9 cellular contexts compared by ENCODE assay signal in the genomic region with DNA sequence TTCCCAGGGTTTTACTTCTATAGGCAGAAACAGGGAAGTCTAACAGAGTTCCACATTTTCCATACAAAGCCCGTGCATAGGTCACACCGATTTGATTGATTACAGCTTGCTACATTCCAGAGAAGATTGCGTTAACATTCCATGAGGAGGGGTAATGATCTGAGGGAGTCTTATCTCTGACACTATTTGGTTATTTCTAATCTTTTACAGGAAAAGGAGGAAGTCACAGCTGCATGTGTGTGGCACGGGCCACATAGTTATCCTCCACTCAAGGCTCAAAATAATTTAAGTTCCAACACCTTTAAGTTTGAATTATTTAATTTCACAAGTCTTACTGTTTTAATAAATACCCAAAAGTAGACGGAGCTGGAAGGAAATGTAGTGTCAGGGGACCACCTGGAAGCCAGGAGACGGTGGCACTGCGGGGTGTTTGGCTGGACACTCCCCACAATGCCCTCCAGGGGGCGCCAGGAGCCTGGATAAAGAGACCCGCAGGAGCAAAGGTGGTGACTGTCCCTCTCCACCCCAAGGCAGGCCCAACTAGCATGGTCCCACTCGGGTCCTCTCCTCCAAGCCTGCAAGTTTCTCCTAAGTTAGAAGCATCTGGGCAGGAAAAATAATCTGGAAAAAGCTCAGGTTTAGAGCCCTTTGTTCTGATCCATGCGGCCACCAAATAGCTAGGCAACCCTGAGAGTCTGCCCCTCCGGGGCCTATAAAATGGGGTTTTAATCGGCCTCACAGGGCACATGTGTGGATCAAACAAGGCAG.
A peak's percentile ranks its signal among the peaks of the same experiment; 100 is the strongest.
DNase-seq lines count a peak whose midpoint lies in the region; ATAC-seq lines count a peak whose summit lies in the region.
"Had no signal": no experiment of that assay in that cellular context is flagged by ENCODE, and none has a peak within 500 bp of the region (broad histone marks: within the 10 kb centered on the region; RNA-seq: fewer than 3 reads in every experiment).

No MANE protein-coding gene starts in this region.

- H3K36me3 Mint-ChIP-seq in T-helper 2 cell treated with Interferon-gamma antibody and Interleukin-4, amounts not matched to agents 5 μg/mL and 100 μg/mL, for 36 hours (ENCODE audit: low read depth), result no peaks in the 10 kb centered on the region

- no peaks in the 10 kb centered on the region for H3K36me3 ChIP-seq in adipocyte (ENCODE audit: control insufficient read depth, insufficient read depth, low read length, severe bottlenecking)

- peaks cover 7% of the 10 kb centered on the region for H3K4me1 Mint-ChIP-seq in T-helper 2 cell treated with Interferon-gamma antibody and Interleukin-4, amounts not matched to agents 5 μg/mL and 100 μg/mL, for 36 hours (ENCODE audit: low read depth)

- no peak overlapping the region for H3K4me3 ChIP-seq in adipocyte (ENCODE audit: low read length)

- ATAC-seq in GM19463 (IDR thresholded peaks at IDR 0.05; ENCODE audit: unreplicated experiment) (no peak), GM21723 (IDR thresholded peaks at IDR 0.05; ENCODE audit: unreplicated experiment) (no peak)

- H3K4me1 ChIP-seq in adipocyte (ENCODE audit: control insufficient read depth, insufficient read depth, low read length), result no peaks in the 10 kb centered on the region

- no peaks in the 10 kb centered on the region for H3K9me3 Mint-ChIP-seq in T-helper 2 cell treated with Interferon-gamma antibody and Interleukin-4, amounts not matched to agents 5 μg/mL and 100 μg/mL, for 36 hours
- H3K9me3 Mint-ChIP-seq: dendritic cell treated with granulocyte-macrophage colony-stimulating factor and Interleukin-4, amounts not matched to agents 40 ng/mL and 50 ng/mL, for 4 days had no signal

- no peaks in the 10 kb centered on the region for H3K9me3 ChIP-seq in adipocyte (ENCODE audit: control insufficient read depth, low read length)

- DNase-seq in GDM1 (lab: John Stamatoyannopoulos, UW) (peak; percentile 23), NCI-H1092 (lab: John Stamatoyannopoulos, UW) (peak; percentile 30), adipocyte (ENCODE audit: low read depth) (peak; percentile 82), hypothalamus (lab: John Stamatoyannopoulos, UW) (peak in 43 of 51 donors; percentile 9 to 80 (median 39))
- DNase-seq in T-helper 2 cell treated with Interferon-gamma antibody and Interleukin-4, amounts not matched to agents 5 μg/mL and 100 μg/mL, for 36 hours (ENCODE audit: low spot score), result peak; percentile 67
- peak; percentile 80 for DNase-seq in stimulated activated CD4-positive, alpha-beta T cell treated with anti-CD3 and anti-CD28 coated beads, Interleukin-12 subunit alpha, Interleukin-12 subunit beta, amount 100 ng/mL, for 4 hours

- no peak overlapping the region for H3K27ac Mint-ChIP-seq in T-helper 2 cell treated with Interferon-gamma antibody and Interleukin-4, amounts not matched to agents 5 μg/mL and 100 μg/mL, for 36 hours
- H3K27ac Mint-ChIP-seq: dendritic cell treated with granulocyte-macrophage colony-stimulating factor and Interleukin-4, amounts not matched to agents 40 ng/mL and 50 ng/mL, for 4 days had no signal

- no peak overlapping the region for H3K9ac ChIP-seq in adipocyte (ENCODE audit: low read length)

- H3K27me3 ChIP-seq in adipocyte (replicated peaks; ENCODE audit: control insufficient read depth, insufficient read depth, low read length), result no peaks in the 10 kb centered on the region

- peaks cover 11% of the 10 kb centered on the region for H3K27me3 Mint-ChIP-seq in T-helper 2 cell treated with Interferon-gamma antibody and Interleukin-4, amounts not matched to agents 5 μg/mL and 100 μg/mL, for 36 hours (ENCODE audit: low read depth)

- H3K4me3 Mint-ChIP-seq in T-helper 2 cell treated with Interferon-gamma antibody and Interleukin-4, amounts not matched to agents 5 μg/mL and 100 μg/mL, for 36 hours, result no peak overlapping the region
- H3K4me3 Mint-ChIP-seq: dendritic cell treated with granulocyte-macrophage colony-stimulating factor and Interleukin-4, amounts not matched to agents 40 ng/mL and 50 ng/mL, for 4 days had no signal

Comparison
In these comparisons a context has a peak if more than half of its experiments do, and no peak if none do; other contexts are left out.
1. DNase-seq: peak in every context shown above with its lines; median percentile 82 in adipocyte; 80 in stimulated activated CD4-positive, alpha-beta T cell treated with anti-CD3 and anti-CD28 coated beads, Interleukin-12 subunit alpha, Interleukin-12 subunit beta, amount 100 ng/mL, for 4 hours; 67 in T-helper 2 cell treated with Interferon-gamma antibody and Interleukin-4, amounts not matched to agents 5 μg/mL and 100 μg/mL, for 36 hours; 39 in hypothalamus; 30 in NCI-H1092; 23 in GDM1.